Comparison of ENCODE assay signal across 1 cellular context in the genomic region with DNA sequence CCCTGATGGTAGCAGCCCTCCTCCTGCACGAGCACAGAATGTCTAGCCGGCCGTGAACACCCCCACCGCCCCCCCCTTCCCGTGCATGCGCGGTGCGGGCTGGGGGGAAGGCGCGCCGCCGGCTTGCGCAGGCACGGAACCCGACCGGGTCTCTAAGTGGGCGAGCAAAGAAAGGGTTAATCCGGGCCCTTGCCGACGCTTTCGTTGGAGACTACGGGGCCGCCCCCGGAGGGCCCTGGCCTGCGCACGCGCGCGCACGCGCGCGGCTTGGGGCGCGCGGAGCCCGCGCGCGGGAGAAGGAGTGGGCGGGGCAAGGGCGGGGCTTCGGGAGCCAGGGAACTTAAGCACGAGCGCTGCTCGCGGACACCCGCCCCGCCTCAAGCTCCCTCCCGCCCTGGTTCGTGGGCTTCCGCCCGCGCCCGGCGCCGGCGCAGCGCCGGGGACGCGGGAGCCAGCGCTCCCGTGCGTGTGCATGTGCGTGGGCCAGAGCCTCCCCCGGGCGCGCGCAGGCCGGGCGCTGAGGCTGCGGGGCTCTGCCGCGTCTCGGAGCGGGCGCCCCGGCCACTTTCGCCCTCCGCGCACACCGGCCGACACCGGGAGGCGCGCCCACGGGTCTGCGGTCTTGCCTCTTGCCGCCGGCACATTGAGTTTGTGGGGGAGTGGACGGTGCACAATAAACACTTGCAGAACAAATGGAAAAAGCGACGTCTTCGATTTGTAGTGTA.
TF ChIP-seq lines count a peak whose summit lies in the region.

No MANE protein-coding gene starts in this region.

TF ChIP-seq in GM12878, 131 proteins besides CTCF, POLR2A, EP300 and RAD21 (continued from another document):
- TF ChIP-seq, protein P1, sequence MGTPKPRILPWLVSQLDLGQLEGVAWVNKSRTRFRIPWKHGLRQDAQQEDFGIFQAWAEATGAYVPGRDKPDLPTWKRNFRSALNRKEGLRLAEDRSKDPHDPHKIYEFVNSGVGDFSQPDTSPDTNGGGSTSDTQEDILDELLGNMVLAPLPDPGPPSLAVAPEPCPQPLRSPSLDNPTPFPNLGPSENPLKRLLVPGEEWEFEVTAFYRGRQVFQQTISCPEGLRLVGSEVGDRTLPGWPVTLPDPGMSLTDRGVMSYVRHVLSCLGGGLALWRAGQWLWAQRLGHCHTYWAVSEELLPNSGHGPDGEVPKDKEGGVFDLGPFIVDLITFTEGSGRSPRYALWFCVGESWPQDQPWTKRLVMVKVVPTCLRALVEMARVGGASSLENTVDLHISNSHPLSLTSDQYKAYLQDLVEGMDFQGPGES (IDR thresholded peaks at IDR 0.05): no peak
- TF ChIP-seq, protein P2, sequence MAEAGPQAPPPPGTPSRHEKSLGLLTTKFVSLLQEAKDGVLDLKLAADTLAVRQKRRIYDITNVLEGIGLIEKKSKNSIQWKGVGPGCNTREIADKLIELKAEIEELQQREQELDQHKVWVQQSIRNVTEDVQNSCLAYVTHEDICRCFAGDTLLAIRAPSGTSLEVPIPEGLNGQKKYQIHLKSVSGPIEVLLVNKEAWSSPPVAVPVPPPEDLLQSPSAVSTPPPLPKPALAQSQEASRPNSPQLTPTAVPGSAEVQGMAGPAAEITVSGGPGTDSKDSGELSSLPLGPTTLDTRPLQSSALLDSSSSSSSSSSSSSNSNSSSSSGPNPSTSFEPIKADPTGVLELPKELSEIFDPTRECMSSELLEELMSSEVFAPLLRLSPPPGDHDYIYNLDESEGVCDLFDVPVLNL (IDR thresholded peaks at IDR 0.05; ENCODE audit: low read depth, low read length): peak; percentile 39
- TF ChIP-seq IKZF1 (conservative IDR thresholded peaks at IDR 0.05) (peak; percentile 80), SMARCA5 (IDR thresholded peaks at IDR 0.05) (0 out of 2 replicates have a peak, but pooled peaks have one; percentile 27), YY1 (IDR thresholded peaks at IDR 0.05; ENCODE audit: low read depth, low read length) (peak; percentile 42; the same call in 1 of the 2 replicates), RELA (IDR thresholded peaks at IDR 0.05; ENCODE audit: borderline replicate concordance, partially characterized antibody) (no peak), POU2F2 (IDR thresholded peaks at IDR 0.05; ENCODE audit: borderline replicate concordance, low read depth, low read length) (peak; percentile 7; the same call in 1 of the 3 replicates), TARDBP (IDR thresholded peaks at IDR 0.05; ENCODE audit: borderline replicate concordance) (0 out of 2 replicates have a peak, but pooled peaks have one; percentile 31), BACH1 (IDR thresholded peaks at IDR 0.05; ENCODE audit: borderline replicate concordance) (peak; percentile 74; the same call in 1 of the 2 replicates), ZNF622 (IDR thresholded peaks at IDR 0.05) (no peak), PAX5 (IDR thresholded peaks at IDR 0.05; ENCODE audit: borderline replicate concordance, low read depth, low read length) (peak; percentile 65; the same call in 1 of the 2 replicates), EED (IDR thresholded peaks at IDR 0.05; ENCODE audit: low read depth) (no peak), CHD1 (IDR thresholded peaks at IDR 0.05; ENCODE audit: low read depth, low read length) (no peak), EGR1 (IDR thresholded peaks at IDR 0.05; ENCODE audit: borderline replicate concordance in 1 of 2, low read depth in 2 of 2, low read length in 2 of 2) (peak in 1 of 2 experiments; percentile 66; a peak in 2 of 3 replicates), CBFB (IDR thresholded peaks at IDR 0.05; ENCODE audit: low read depth) (no peak), RUNX3 (IDR thresholded peaks at IDR 0.05; ENCODE audit: low read length) (peak; percentile 28; the same call in 1 of the 2 replicates), NFYA (IDR thresholded peaks at IDR 0.05; ENCODE audit: borderline replicate concordance, low read depth, low read length) (no peak), ESRRA (IDR thresholded peaks at IDR 0.05; ENCODE audit: low read length) (peak; percentile 39; the same call in 1 of the 2 replicates), MTA3 (IDR thresholded peaks at IDR 0.05; ENCODE audit: borderline replicate concordance, low read length) (no peak), CBX5 (IDR thresholded peaks at IDR 0.05; ENCODE audit: low read depth) (no peak), RB1 (IDR thresholded peaks at IDR 0.05; ENCODE audit: borderline replicate concordance) (peak; percentile 58; the same call in 1 of the 2 replicates), SIN3A (IDR thresholded peaks at IDR 0.05; ENCODE audit: low read depth, low read length) (0 out of 2 replicates have a peak, but pooled peaks have one; percentile 9), YBX1 (IDR thresholded peaks at IDR 0.05) (no peak), NR2F1 (conservative IDR thresholded peaks at IDR 0.05) (no peak; the same call in 1 of the 2 replicates), ATF7 (IDR thresholded peaks at IDR 0.05; ENCODE audit: low read depth) (no peak), RAD51 (IDR thresholded peaks at IDR 0.05) (no peak), DPF2 (IDR thresholded peaks at IDR 0.05) (peak; percentile 73), PML (IDR thresholded peaks at IDR 0.05; ENCODE audit: low read length) (peak; percentile 50; the same call in 1 of the 2 replicates), BHLHE40 (IDR thresholded peaks at IDR 0.05; ENCODE audit: borderline replicate concordance in 1 of 2, low read depth in 2 of 2, low read length in 1 of 2) (peak; percentile 53 to 90; a peak in 3 of 4 replicates), GATAD2B (conservative IDR thresholded peaks at IDR 0.05; ENCODE audit: low read depth) (0 out of 2 replicates have a peak, but pooled peaks have one; percentile 75), TCF12 (IDR thresholded peaks at IDR 0.05; ENCODE audit: low read depth, low read length) (no peak), POLR2AphosphoS2 (IDR thresholded peaks at IDR 0.05; ENCODE audit: low read depth, low read length) (0 out of 2 replicates have a peak, but pooled peaks have one; percentile 46), MEF2A (IDR thresholded peaks at IDR 0.05; ENCODE audit: insufficient read depth, low read depth, low read length) (no peak), NBN (IDR thresholded peaks at IDR 0.05) (peak; percentile 26; the same call in 1 of the 2 replicates)
- TF ChIP-seq, protein P3, sequence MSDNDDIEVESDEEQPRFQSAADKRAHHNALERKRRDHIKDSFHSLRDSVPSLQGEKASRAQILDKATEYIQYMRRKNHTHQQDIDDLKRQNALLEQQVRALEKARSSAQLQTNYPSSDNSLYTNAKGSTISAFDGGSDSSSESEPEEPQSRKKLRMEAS (IDR thresholded peaks at IDR 0.05; ENCODE audit: low read depth, low read length): no peak; the same call in 1 of the 2 replicates
- TF ChIP-seq, protein P4, sequence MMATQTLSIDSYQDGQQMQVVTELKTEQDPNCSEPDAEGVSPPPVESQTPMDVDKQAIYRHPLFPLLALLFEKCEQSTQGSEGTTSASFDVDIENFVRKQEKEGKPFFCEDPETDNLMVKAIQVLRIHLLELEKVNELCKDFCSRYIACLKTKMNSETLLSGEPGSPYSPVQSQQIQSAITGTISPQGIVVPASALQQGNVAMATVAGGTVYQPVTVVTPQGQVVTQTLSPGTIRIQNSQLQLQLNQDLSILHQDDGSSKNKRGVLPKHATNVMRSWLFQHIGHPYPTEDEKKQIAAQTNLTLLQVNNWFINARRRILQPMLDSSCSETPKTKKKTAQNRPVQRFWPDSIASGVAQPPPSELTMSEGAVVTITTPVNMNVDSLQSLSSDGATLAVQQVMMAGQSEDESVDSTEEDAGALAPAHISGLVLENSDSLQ (IDR thresholded peaks at IDR 0.05): no peak
- TF ChIP-seq, protein P5, sequence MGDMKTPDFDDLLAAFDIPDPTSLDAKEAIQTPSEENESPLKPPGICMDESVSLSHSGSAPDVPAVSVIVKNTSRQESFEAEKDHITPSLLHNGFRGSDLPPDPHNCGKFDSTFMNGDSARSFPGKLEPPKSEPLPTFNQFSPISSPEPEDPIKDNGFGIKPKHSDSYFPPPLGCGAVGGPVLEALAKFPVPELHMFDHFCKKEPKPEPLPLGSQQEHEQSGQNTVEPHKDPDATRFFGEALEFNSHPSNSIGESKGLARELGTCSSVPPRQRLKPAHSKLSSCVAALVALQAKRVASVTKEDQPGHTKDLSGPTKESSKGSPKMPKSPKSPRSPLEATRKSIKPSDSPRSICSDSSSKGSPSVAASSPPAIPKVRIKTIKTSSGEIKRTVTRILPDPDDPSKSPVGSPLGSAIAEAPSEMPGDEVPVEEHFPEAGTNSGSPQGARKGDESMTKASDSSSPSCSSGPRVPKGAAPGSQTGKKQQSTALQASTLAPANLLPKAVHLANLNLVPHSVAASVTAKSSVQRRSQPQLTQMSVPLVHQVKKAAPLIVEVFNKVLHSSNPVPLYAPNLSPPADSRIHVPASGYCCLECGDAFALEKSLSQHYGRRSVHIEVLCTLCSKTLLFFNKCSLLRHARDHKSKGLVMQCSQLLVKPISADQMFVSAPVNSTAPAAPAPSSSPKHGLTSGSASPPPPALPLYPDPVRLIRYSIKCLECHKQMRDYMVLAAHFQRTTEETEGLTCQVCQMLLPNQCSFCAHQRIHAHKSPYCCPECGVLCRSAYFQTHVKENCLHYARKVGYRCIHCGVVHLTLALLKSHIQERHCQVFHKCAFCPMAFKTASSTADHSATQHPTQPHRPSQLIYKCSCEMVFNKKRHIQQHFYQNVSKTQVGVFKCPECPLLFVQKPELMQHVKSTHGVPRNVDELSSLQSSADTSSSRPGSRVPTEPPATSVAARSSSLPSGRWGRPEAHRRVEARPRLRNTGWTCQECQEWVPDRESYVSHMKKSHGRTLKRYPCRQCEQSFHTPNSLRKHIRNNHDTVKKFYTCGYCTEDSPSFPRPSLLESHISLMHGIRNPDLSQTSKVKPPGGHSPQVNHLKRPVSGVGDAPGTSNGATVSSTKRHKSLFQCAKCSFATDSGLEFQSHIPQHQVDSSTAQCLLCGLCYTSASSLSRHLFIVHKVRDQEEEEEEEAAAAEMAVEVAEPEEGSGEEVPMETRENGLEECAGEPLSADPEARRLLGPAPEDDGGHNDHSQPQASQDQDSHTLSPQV (IDR thresholded peaks at IDR 0.05): no peak
- TF ChIP-seq, protein P6, sequence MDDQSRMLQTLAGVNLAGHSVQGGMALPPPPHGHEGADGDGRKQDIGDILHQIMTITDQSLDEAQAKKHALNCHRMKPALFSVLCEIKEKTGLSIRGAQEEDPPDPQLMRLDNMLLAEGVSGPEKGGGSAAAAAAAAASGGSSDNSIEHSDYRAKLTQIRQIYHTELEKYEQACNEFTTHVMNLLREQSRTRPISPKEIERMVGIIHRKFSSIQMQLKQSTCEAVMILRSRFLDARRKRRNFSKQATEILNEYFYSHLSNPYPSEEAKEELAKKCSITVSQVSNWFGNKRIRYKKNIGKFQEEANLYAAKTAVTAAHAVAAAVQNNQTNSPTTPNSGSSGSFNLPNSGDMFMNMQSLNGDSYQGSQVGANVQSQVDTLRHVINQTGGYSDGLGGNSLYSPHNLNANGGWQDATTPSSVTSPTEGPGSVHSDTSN (IDR thresholded peaks at IDR 0.05; ENCODE audit: insufficient replicate concordance, low read depth, low read length): no peak
- TF ChIP-seq, protein P7, sequence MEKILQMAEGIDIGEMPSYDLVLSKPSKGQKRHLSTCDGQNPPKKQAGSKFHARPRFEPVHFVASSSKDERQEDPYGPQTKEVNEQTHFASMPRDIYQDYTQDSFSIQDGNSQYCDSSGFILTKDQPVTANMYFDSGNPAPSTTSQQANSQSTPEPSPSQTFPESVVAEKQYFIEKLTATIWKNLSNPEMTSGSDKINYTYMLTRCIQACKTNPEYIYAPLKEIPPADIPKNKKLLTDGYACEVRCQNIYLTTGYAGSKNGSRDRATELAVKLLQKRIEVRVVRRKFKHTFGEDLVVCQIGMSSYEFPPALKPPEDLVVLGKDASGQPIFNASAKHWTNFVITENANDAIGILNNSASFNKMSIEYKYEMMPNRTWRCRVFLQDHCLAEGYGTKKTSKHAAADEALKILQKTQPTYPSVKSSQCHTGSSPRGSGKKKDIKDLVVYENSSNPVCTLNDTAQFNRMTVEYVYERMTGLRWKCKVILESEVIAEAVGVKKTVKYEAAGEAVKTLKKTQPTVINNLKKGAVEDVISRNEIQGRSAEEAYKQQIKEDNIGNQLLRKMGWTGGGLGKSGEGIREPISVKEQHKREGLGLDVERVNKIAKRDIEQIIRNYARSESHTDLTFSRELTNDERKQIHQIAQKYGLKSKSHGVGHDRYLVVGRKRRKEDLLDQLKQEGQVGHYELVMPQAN (conservative IDR thresholded peaks at IDR 0.05): 0 out of 2 replicates have a peak, but pooled peaks have one; percentile 32
- TF ChIP-seq, protein P8, sequence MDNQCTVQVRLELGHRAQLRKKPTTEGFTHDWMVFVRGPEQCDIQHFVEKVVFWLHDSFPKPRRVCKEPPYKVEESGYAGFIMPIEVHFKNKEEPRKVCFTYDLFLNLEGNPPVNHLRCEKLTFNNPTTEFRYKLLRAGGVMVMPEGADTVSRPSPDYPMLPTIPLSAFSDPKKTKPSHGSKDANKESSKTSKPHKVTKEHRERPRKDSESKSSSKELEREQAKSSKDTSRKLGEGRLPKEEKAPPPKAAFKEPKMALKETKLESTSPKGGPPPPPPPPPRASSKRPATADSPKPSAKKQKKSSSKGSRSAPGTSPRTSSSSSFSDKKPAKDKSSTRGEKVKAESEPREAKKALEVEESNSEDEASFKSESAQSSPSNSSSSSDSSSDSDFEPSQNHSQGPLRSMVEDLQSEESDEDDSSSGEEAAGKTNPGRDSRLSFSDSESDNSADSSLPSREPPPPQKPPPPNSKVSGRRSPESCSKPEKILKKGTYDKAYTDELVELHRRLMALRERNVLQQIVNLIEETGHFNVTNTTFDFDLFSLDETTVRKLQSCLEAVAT (IDR thresholded peaks at IDR 0.05): no peak
